31 cellular contexts compared by ENCODE assay signal in the genomic region with DNA sequence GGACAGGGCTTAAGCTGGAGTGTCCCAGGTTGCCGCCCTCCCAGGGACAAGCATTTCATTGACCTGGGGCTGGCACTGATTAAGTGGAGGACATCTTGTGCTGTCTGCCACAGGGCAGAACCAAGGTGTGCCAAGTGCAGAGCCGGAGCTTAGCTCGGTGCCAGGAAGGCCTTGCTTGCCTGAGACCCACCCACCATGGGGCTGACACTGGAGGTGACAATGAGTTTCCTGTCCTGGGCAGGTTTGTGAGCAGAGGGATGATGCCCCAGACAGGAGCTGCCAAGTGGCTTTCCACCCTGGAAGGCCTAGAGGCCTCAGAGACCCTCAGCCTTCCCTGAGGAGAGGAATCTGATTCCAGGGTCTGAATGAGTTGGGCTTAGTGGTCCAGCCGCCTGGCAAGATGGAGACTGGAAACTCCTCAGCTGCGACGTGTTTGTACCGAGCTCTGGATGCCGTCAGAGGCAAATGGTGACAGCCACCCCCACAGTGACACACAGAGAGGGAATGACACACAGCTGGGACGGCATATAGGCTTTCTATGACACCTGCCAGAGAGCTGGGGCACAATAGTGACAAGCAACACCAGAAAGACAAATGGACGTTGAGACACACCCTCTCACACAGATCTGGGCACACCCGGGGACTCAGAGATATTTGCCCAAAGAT. TPM values are rescaled to one million over a fixed set of nuclear protein-coding genes. Genes with fewer than 3 reads are reported as not detected.
"Had no signal": no experiment of that assay in that cellular context is flagged by ENCODE, and none has a peak within 500 bp of the region (broad histone marks: within the 10 kb centered on the region; RNA-seq: fewer than 3 reads in every experiment).

No MANE protein-coding gene starts in this region.

- H3K27ac ChIP-seq: esophagus muscularis mucosa, foreskin keratinocyte, gastroesophageal sphincter, heart left ventricle, hepatocyte, left lung, lower lobe of right lung, parathyroid adenoma, right lobe of liver, suprapubic skin, transverse colon, upper lobe of right lung, uterus had no signal

- H3K4me1 Mint-ChIP-seq: endodermal cell had no signal

- H3K4me2 ChIP-seq: hepatocyte, smooth muscle cell had no signal

- ATAC-seq: foreskin keratinocyte; gastroesophageal sphincter; heart left ventricle; left cardiac atrium; left lung; lower lobe of right lung; naive thymus-derived CD8-positive, alpha-beta T cell; right lobe of liver; stimulated activated naive CD8-positive, alpha-beta T cell treated with anti-CD3 and anti-CD28 coated beads, Interleukin-15, amount 100 ng/mL, for 72 hours; upper lobe of right lung had no signal

- H3K4me3 ChIP-seq: hepatocyte, left lung, lower lobe of right lung, right lobe of liver, smooth muscle cell, suprapubic skin, transverse colon, upper lobe of right lung, uterus had no signal

- H3K79me2 ChIP-seq: hepatocyte, parathyroid adenoma had no signal

- H3K4me1 ChIP-seq: foreskin keratinocyte, left lung, lower lobe of right lung, parathyroid adenoma, right lobe of liver had no signal

- H2AFZ ChIP-seq: hepatocyte, parathyroid adenoma had no signal

- H3K27ac Mint-ChIP-seq: endodermal cell; naive thymus-derived CD8-positive, alpha-beta T cell; progenitor cell of endocrine pancreas; stimulated activated naive CD8-positive, alpha-beta T cell treated with anti-CD3 and anti-CD28 coated beads, Interleukin-15, amount 100 ng/mL, for 72 hours had no signal

- H3K4me3 Mint-ChIP-seq: endodermal cell; naive thymus-derived CD8-positive, alpha-beta T cell; stimulated activated naive CD8-positive, alpha-beta T cell treated with anti-CD3 and anti-CD28 coated beads, Interleukin-15, amount 100 ng/mL, for 72 hours had no signal

- H3K9me3 Mint-ChIP-seq: endodermal cell; stimulated activated naive CD8-positive, alpha-beta T cell treated with anti-CD3 and anti-CD28 coated beads, Interleukin-15, amount 100 ng/mL, for 72 hours had no signal

- H3K36me3 Mint-ChIP-seq: naive thymus-derived CD8-positive, alpha-beta T cell had no signal

- DNase-seq: effector CD8-positive, alpha-beta T cell; endodermal cell; foreskin keratinocyte; heart left ventricle; left cardiac atrium; left lung; lower lobe of right lung; naive thymus-derived CD8-positive, alpha-beta T cell; occipital lobe; right lobe of liver; stimulated activated CD4-positive, alpha-beta T cell treated with anti-CD3 and anti-CD28 coated beads, Interleukin-12 subunit alpha, Interleukin-12 subunit beta, amount 100 ng/mL, for 4 hours; stimulated activated CD4-positive, alpha-beta T cell treated with anti-CD3 and anti-CD28 coated beads, Interleukin-1b, Interleukin-23, amount 100 ng/mL, for 48 hours; stimulated activated CD4-positive, alpha-beta T cell treated with anti-CD3 and anti-CD28 coated beads, Interleukin-4, amount 100 ng/mL, for 1 hour; stimulated activated CD8-positive, alpha-beta memory T cell treated with anti-CD3 and anti-CD28 coated beads, Interleukin-4, amount 100 ng/mL, for 48 hours; stimulated activated naive CD4-positive, alpha-beta T cell; stimulated activated naive CD8-positive, alpha-beta T cell treated with anti-CD3 and anti-CD28 coated beads, Interleukin-15, amount 100 ng/mL, for 72 hours; transverse colon; upper lobe of right lung; uterus had no signal

- H3K9ac ChIP-seq: parathyroid adenoma had no signal

- H3K9me3 ChIP-seq: esophagus muscularis mucosa, gastroesophageal sphincter, heart left ventricle, left lung, lower lobe of right lung, right lobe of liver, suprapubic skin, transverse colon, upper lobe of right lung, uterus had no signal

- H3K36me3 ChIP-seq: esophagus muscularis mucosa, gastroesophageal sphincter, heart left ventricle, left lung, lower lobe of right lung, right lobe of liver, suprapubic skin, transverse colon, upper lobe of right lung, uterus had no signal

RNA-seq across cellular contexts. Expression of gene ADCYAP1R1, which starts 2.6 kb away (rescaled TPM):
- total RNA-seq: endothelial cell of umbilical vein; epithelial cell of proximal tubule; fibroblast of lung; foreskin keratinocyte; kidney epithelial cell; myocyte; naive thymus-derived CD8-positive, alpha-beta T cell; progenitor cell of endocrine pancreas; smooth muscle cell had no signal
- polyA plus RNA-seq: fibroblast of lung; foreskin keratinocyte; hepatocyte; naive thymus-derived CD8-positive, alpha-beta T cell; smooth muscle cell had no signal
